18 cellular contexts compared by ENCODE assay signal in genomic region chr20:19858972-19859371, GRCh38.
DNase-seq lines count a peak whose midpoint lies in the region; TF ChIP-seq lines count a peak whose summit lies in the region.
"Had no signal": no experiment of that assay in that cellular context is flagged by ENCODE, and none has a peak within 500 bp of the region (broad histone marks: within the 10 kb centered on the region; RNA-seq: fewer than 3 reads in every experiment).

No MANE protein-coding gene starts in this region.

- H3K4me1 ChIP-seq in colonic mucosa (no peaks in the 10 kb centered on the region), mucosa of rectum (ENCODE audit: control insufficient read depth in 2 of 2, insufficient read depth in 2 of 2, low read length in 2 of 2) (peaks cover 8 to 20% of the 10 kb centered on the region in 2 donors)
- H3K4me1 ChIP-seq: tibial nerve had no signal

- H3K9me3 ChIP-seq in colonic mucosa, result no peaks in the 10 kb centered on the region
- H3K9me3 ChIP-seq in mucosa of rectum (ENCODE audit: control insufficient read depth in 2 of 2, low read length in 2 of 2), result no peaks in the 10 kb centered on the region
- H3K9me3 ChIP-seq: tibial nerve had no signal

- DNase-seq in AG10803 (ENCODE audit: low read depth) (peak; percentile 75), LHCN-M2 (ENCODE audit: low read depth) (peak; percentile 42), colonic mucosa (peak; percentile 29), NCI-H345 treated with DMSO at 0.1 percent for 48 hours (lab: John Stamatoyannopoulos, UW; ENCODE audit: unreplicated experiment) (no peak), 8988T (no peak), NCI-H1436 treated with DMSO at 0.1 percent for 48 hours (lab: John Stamatoyannopoulos, UW) (no peak)
- no peak for DNase-seq in activated effector memory CD4-positive, alpha-beta T cell treated with anti-CD3 and anti-CD28 coated beads, Interleukin-2, amount 50 U/mL, for 16 hours
- DNase-seq: activated gamma-delta T cell treated with Interleukin-2 at 50 U/mL for 16 hours; Calu3; mammary epithelial cell; MV-4-11; NCI-H82; nephron progenitor cell; right cardiac atrium; stimulated activated CD4-positive, alpha-beta T cell treated with anti-CD3 and anti-CD28 coated beads, Interleukin-4, amount 100 ng/mL, for 24 hours; T-helper 1 cell had no signal

- intact Hi-C loops in colonic mucosa (cut with DNase I), result no loop called here

- H3K36me3 ChIP-seq in colonic mucosa (no peaks in the 10 kb centered on the region), mucosa of rectum (ENCODE audit: control insufficient read depth in 2 of 2, insufficient read depth in 2 of 2, low read length in 2 of 2) (no peaks in the 10 kb centered on the region)
- H3K36me3 ChIP-seq: tibial nerve had no signal

- H3K9ac ChIP-seq in colonic mucosa (ENCODE audit: low read depth in 2 of 2, low read length in 2 of 2), result no peak overlapping the region
- no peak overlapping the region for H3K9ac ChIP-seq in mucosa of rectum (ENCODE audit: low read depth in 1 of 2, low read length in 2 of 2)

- H3K27me3 ChIP-seq in colonic mucosa (no peaks in the 10 kb centered on the region), mucosa of rectum (ENCODE audit: control insufficient read depth in 2 of 2, insufficient read depth in 2 of 2, low read length in 2 of 2) (no peaks in the 10 kb centered on the region)
- H3K27me3 ChIP-seq: tibial nerve had no signal

- peak overlapping the region; percentile 41 for H3K27ac ChIP-seq in colonic mucosa
- peak overlapping the region; percentile 27 to 34 for H3K27ac ChIP-seq in mucosa of rectum (ENCODE audit: low read depth in 2 of 2, low read length in 2 of 2)
- H3K27ac ChIP-seq: tibial nerve had no signal

- TF ChIP-seq CTCF in AG10803 (conservative IDR thresholded peaks at IDR 0.05; ENCODE audit: low read length) (no peak), colonic mucosa (IDR thresholded peaks at IDR 0.05) (no peak)

- H3K4me3 ChIP-seq in AG10803 (ENCODE audit: low read length) (no peak overlapping the region), colonic mucosa (no peak overlapping the region), mucosa of rectum (ENCODE audit: low read length in 2 of 2) (no peak overlapping the region)
- H3K4me3 ChIP-seq: tibial nerve had no signal

Comparison
In these comparisons a context has a peak if more than half of its experiments do, and no peak if none do; other contexts are left out.
1. DNase-seq: peak in AG10803 (single experiment), LHCN-M2 (single experiment) and colonic mucosa (single experiment); none in NCI-H345 treated with DMSO at 0.1 percent for 48 hours (single experiment), 8988T (single experiment), activated effector memory CD4-positive, alpha-beta T cell treated with anti-CD3 and anti-CD28 coated beads, Interleukin-2, amount 50 U/mL, for 16 hours (single experiment) and NCI-H1436 treated with DMSO at 0.1 percent for 48 hours (single experiment).